In the genomic region with DNA sequence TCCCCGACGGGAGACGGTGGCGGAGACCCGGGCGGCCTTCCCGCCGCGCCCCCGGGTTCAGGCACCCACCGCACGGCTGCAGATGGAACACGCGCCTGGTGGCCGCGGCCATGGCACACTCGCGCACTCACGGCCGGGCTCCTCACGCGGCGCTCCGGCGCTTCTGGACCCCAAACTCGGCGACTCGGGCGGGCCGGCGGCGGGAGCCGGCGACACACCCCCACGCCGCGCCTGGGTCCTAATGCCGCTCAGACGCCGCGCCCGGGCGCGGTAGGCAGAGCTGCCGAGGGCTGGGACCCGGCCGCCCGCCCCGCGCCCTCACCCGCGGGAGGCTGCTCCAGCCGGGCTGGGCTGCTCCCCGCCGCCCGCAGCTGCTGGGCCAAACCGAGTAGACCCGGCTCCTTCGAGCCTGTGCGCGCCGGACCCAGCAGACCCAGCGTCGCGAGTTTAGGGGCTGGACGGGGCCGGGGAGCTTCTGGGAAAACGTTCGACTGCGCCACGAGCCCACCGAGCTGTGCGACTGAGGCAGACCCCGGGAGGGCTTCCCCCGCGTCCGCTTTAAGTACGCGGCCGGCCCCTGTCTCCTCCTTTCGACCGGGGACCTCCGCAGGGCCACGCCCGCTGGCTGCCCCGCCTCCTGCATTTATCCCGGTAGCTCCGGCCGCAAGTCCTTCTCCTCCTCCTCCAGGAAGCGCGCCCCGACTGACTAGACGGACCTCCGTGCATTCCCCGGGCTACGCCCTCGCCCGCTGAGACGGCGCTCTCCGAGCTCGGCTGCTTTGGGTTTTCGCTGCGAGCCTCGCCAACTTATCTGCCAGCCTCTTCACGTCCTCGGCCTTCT, we compare ENCODE assay signal across 8 cellular contexts. TPM values are rescaled to one million over a fixed set of nuclear protein-coding genes. Genes with fewer than 3 reads are reported as not detected.
DNase-seq lines count a peak whose midpoint lies in the region; ATAC-seq and TF ChIP-seq lines count a peak whose summit lies in the region.

A gene (minus strand): TSS at position 165 of the 841 bp plus-strand sequence. CDS start 53 bp downstream, at position 112.

- TF ChIP-seq CTCF in AG09309 (IDR thresholded peaks at IDR 0.05; ENCODE audit: control insufficient read depth, insufficient read depth, low read depth, low read length, missing control alignments) (no peak), lower lobe of right lung (IDR thresholded peaks at IDR 0.05) (no peak), testis (IDR thresholded peaks at IDR 0.05) (no peak)

- H3K4me1 ChIP-seq in ectodermal cell (ENCODE audit: control insufficient read depth, insufficient read depth, low read length), result peaks cover 11% of the 10 kb centered on the region
- H3K4me1 ChIP-seq in lower lobe of right lung, result peaks cover 15% of the 10 kb centered on the region
- H3K4me1 ChIP-seq in testis, result peaks cover 11% of the 10 kb centered on the region

- TF ChIP-seq POLR2A in testis (IDR thresholded peaks at IDR 0.05), result no peak

- no peak for DNase-seq in AG09309 (ENCODE audit: low read depth)
- peak; percentile 54 for DNase-seq in M059J (ENCODE audit: low read depth)
- peak; percentile 79 for DNase-seq in UCSD-AML1 (lab: John Stamatoyannopoulos, UW; ENCODE audit: unreplicated experiment)
- DNase-seq in lower lobe of right lung, result peak; percentile 87
- DNase-seq in testis, result peak; percentile 44
- no peak for DNase-seq in NCI-H128 (lab: John Stamatoyannopoulos, UW; ENCODE audit: unreplicated experiment)

- H3K36me3 ChIP-seq in ectodermal cell (ENCODE audit: control insufficient read depth, insufficient read depth, low read length) (no peaks in the 10 kb centered on the region), lower lobe of right lung (no peaks in the 10 kb centered on the region), testis (ENCODE audit: low read depth, missing control alignments) (no peaks in the 10 kb centered on the region)

- H3K27me3 ChIP-seq in ectodermal cell (ENCODE audit: control insufficient read depth, insufficient read depth, low read length, poor library complexity, severe bottlenecking) (peaks cover 75% of the 10 kb centered on the region), lower lobe of right lung (ENCODE audit: low read depth) (peaks cover 45% of the 10 kb centered on the region), testis (no peaks in the 10 kb centered on the region)

- H3K27ac ChIP-seq in ectodermal cell (ENCODE audit: insufficient read depth, low read depth, low read length, poor library complexity, severe bottlenecking) (no peak within 1 kb of the TSS), lower lobe of right lung (no peak within 1 kb of the TSS), testis (peak within 1 kb of the TSS in 1 of 2 donors; percentile 19)

- H3K9me3 ChIP-seq in ectodermal cell (ENCODE audit: control insufficient read depth, low read length) (no peaks in the 10 kb centered on the region), lower lobe of right lung (no peaks in the 10 kb centered on the region), testis (no peaks in the 10 kb centered on the region)

- ATAC-seq in GM18909 (IDR thresholded peaks at IDR 0.05; ENCODE audit: poor library complexity, unreplicated experiment) (peak; percentile 53), lower lobe of right lung (peak; percentile 81 to 87)

- 0% methylated on average over 107 of the region's 107 CpGs for WGBS in ectodermal cell, 2 experiments
- WGBS in testis, 2 donors, result 1 to 3% methylated on average over 22 to 77 of the region's 107 CpGs

- intact Hi-C loops in lower lobe of right lung (cut with DNase I), result no loop called here
- intact Hi-C loops in testis (cut with DNase I; ENCODE audit: low total_unique reads), result no loop called here

- H3K4me3 ChIP-seq in AG09309 (ENCODE audit: control insufficient read depth, low read depth, low read length) (peak within 1 kb of the TSS; percentile 69), ectodermal cell (ENCODE audit: insufficient read depth, low read depth, low read length) (peak within 1 kb of the TSS; percentile 56), lower lobe of right lung (peak within 1 kb of the TSS; percentile 73), testis (peak within 1 kb of the TSS; percentile 66 to 67)

RNA-seq across cellular contexts. Expression of the gene that starts here (rescaled TPM):
- total RNA-seq in M059J (2014; rRNA removed; shearing (Covaris generic)), result 0.54 and 1.2 TPM in 2 replicates
- polyA plus RNA-seq in ectodermal cell (2013, experiment 1 of 4), result 5.1 TPM
- polyA plus RNA-seq in ectodermal cell (2013, experiment 2 of 4), result 4.8 TPM
- polyA plus RNA-seq in ectodermal cell (2013, experiment 3 of 4), result 3.2 TPM
- polyA plus RNA-seq in ectodermal cell (2013, experiment 4 of 4), result 4.6 TPM
- total RNA-seq in lower lobe of right lung, result 5.0 TPM
- total RNA-seq in testis, result 10 to 100 TPM in 1 of 2 donors, 1 to 10 TPM in 1; 9.2 to 10.7 TPM
- 10.7 TPM for polyA plus RNA-seq in testis (ENCODE audit: insufficient read depth, low read depth, low replicate concordance)

Comparison
In these comparisons a context has a peak if more than half of its experiments do, and no peak if none do; other contexts are left out.
1. DNase-seq: peak in M059J (single experiment), UCSD-AML1 (single experiment), lower lobe of right lung (single experiment) and testis (single experiment); none in AG09309 (single experiment) and NCI-H128 (single experiment).
2. Peak in every context shown above with its lines, with median percentiles within 50 percentile points of each other: H3K4me3 ChIP-seq.